16 cellular contexts compared by ENCODE assay signal in the genomic region with DNA sequence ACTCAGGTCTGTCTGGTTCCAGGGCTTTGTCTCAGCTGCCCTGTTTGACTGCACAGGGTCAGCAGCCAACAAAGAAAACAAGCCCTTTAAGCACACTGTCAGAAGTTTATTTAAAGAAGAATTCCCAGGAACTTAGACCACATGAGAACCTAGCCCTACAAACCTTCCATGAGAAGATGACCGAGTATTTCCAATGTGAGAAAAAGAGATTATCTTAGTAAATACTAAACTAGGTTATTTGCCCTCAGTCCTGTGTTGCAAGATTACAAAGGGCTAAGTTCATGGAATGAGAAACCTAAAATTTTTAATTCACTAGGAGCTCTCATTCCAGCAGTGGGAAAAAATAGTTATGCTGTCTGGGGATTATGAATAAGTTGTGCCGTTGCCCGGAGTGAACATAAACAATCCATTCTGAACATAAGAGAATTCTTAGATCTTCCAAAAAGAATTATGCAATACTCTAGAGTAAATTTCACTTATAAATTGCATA. TPM values are rescaled to one million over a fixed set of nuclear protein-coding genes. Genes with fewer than 3 reads are reported as not detected.
A peak's percentile ranks its signal among the peaks of the same experiment; 100 is the strongest.
DNase-seq lines count a peak whose midpoint lies in the region; ATAC-seq and TF ChIP-seq lines count a peak whose summit lies in the region.
"Had no signal": no experiment of that assay in that cellular context is flagged by ENCODE, and none has a peak within 500 bp of the region (broad histone marks: within the 10 kb centered on the region; RNA-seq: fewer than 3 reads in every experiment).

No MANE protein-coding gene starts in this region.

- no peaks in the 10 kb centered on the region for H3K36me3 ChIP-seq in osteoblast (ENCODE audit: insufficient read depth, low read length)
- H3K36me3 ChIP-seq: BE2C had no signal

- no peaks in the 10 kb centered on the region for H3K27me3 ChIP-seq in osteoblast (ENCODE audit: insufficient read depth, low read length)
- H3K27me3 ChIP-seq: BE2C, upper lobe of left lung had no signal

- peak overlapping the region; percentile 33 for H3K4me2 ChIP-seq in osteoblast (ENCODE audit: insufficient read depth, low read length)

- DNase-seq in AG08396 (ENCODE audit: low spot score) (peak; percentile 10), amniotic stem cell (lab: John Stamatoyannopoulos, UW) (peak; percentile 27), fibroblast of the aortic adventitia (ENCODE audit: low read depth) (peak; percentile 92), osteoblast (ENCODE audit: insufficient read length, low spot score, missing footprints) (peak; percentile 54), NCI-H2171 treated with DMSO at 0.1 percent for 48 hours (lab: John Stamatoyannopoulos, UW) (no peak), COLO829 (ENCODE audit: low spot score) (no peak), epidermal melanocyte (ENCODE audit: insufficient read length, low spot score) (no peak)
- DNase-seq: activated naive CD4-positive, alpha-beta T cell treated with anti-CD3 and anti-CD28 coated beads for 36 hours; BE2C; dermis blood vessel endothelial cell; DMS79 treated with DMSO at 0.1 percent for 48 hours; Kasumi-1; NCI-H1930; SHP77 treated with DMSO at 0.1 percent for 48 hours; upper lobe of left lung had no signal

- H3K9me3 ChIP-seq in osteoblast (ENCODE audit: low read depth, low read length), result no peaks in the 10 kb centered on the region
- H3K9me3 ChIP-seq: BE2C, upper lobe of left lung had no signal

- no peaks in the 10 kb centered on the region for H3K79me2 ChIP-seq in osteoblast (ENCODE audit: insufficient read depth, low read length)

- H4K20me1 ChIP-seq in osteoblast (ENCODE audit: insufficient read depth, low read length), result no peaks in the 10 kb centered on the region

- TF ChIP-seq CTCF in fibroblast of the aortic adventitia (IDR thresholded peaks at IDR 0.05; ENCODE audit: insufficient read depth, low read length) (no peak), osteoblast (IDR thresholded peaks at IDR 0.05; ENCODE audit: extremely low read depth, low read depth, low read length) (no peak)

- ATAC-seq in HG03139 (IDR thresholded peaks at IDR 0.05; ENCODE audit: unreplicated experiment), result no peak

- peaks cover 15% of the 10 kb centered on the region for H3K4me1 ChIP-seq in osteoblast (ENCODE audit: insufficient read depth, low read length)
- H3K4me1 ChIP-seq: BE2C had no signal

- H2AFZ ChIP-seq in osteoblast (ENCODE audit: low read length), result no peak overlapping the region

- H3K4me3 ChIP-seq in fibroblast of the aortic adventitia (ENCODE audit: low read depth, low read length) (no peak overlapping the region), osteoblast (ENCODE audit: insufficient read depth, low read length) (no peak overlapping the region)
- H3K4me3 ChIP-seq: upper lobe of left lung had no signal

- H3K27ac ChIP-seq in osteoblast (ENCODE audit: low read depth, low read length), result peak overlapping the region; percentile 68

RNA-seq across cellular contexts. Expression of a gene that starts 46.7 kb away (rescaled TPM):
- 20.8 and 36.4 TPM in 2 replicates for total RNA-seq in fibroblast of the aortic adventitia (ENCODE audit: low replicate concordance)
- total RNA-seq in osteoblast, result 19.4 and 21.0 TPM in 2 replicates

Comparison
In these comparisons a context has a peak if more than half of its experiments do, and no peak if none do; other contexts are left out.
1. DNase-seq: peak in AG08396 (single experiment), amniotic stem cell (single experiment), fibroblast of the aortic adventitia (single experiment) and osteoblast (single experiment); none in NCI-H2171 treated with DMSO at 0.1 percent for 48 hours (single experiment), COLO829 (single experiment) and epidermal melanocyte (single experiment).